In the genomic region with DNA sequence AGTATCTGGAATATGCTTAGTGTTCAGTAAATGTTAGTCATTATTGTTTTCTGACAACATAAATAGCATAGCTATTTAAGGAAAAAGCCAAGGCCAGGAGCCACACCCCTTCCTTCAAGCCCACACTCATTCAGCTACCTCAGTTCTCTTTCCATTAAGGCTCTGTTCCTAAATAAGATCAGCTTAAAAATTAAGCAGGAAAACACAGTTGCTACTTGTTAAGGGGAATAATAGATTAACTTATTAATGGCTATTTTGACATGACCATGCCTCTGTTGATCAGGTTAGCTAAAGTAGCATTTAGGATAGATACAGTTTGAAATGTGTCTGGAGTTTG, we compare ENCODE assay signal across 16 cellular contexts.
DNase-seq lines count a peak whose midpoint lies in the region; ATAC-seq and TF ChIP-seq lines count a peak whose summit lies in the region.
"Had no signal": no experiment of that assay in that cellular context is flagged by ENCODE, and none has a peak within 500 bp of the region (broad histone marks: within the 10 kb centered on the region; RNA-seq: fewer than 3 reads in every experiment).

No MANE protein-coding gene starts in this region.

- H3K27me3 Mint-ChIP-seq in type B pancreatic cell, result no peaks in the 10 kb centered on the region
- H3K27me3 Mint-ChIP-seq: activated CD4-positive, alpha-beta T cell treated with anti-CD3 and anti-CD28 coated beads, Interleukin-2, amount 10 ng/mL, durations not matched to agents 7 days and 5 days had no signal

- DNase-seq in heart left ventricle, result no peak
- DNase-seq in Right ventricle myocardium inferior (ENCODE audit: missing footprints), result no peak
- no peak for DNase-seq in coronary artery (ENCODE audit: low spot score)
- peak; percentile 27 for DNase-seq in myocyte (ENCODE audit: low read depth)
- DNase-seq in type B pancreatic cell (ENCODE audit: extremely low spot score, unreplicated experiment), result no peak
- no peak for DNase-seq in SHP77 (lab: John Stamatoyannopoulos, UW)
- no peak for DNase-seq in hepatic stellate cell (ENCODE audit: low spot score)
- DNase-seq: activated CD4-positive, alpha-beta T cell treated with anti-CD3 and anti-CD28 coated beads, Interleukin-2, amount 10 ng/mL, durations not matched to agents 7 days and 5 days; aorta; left colon; NCI-H1436; NCI-H510A; ovary had no signal

- H3K36me3 Mint-ChIP-seq in type B pancreatic cell, result peaks cover 33% of the 10 kb centered on the region

- ATAC-seq in heart left ventricle, result peak in 3 of 4 donors; percentile 24 to 56 (median 27)
- no peak for ATAC-seq in Right ventricle myocardium inferior
- no peak for ATAC-seq in GM19463 (IDR thresholded peaks at IDR 0.05; ENCODE audit: unreplicated experiment)
- ATAC-seq: HepG2, left colon had no signal

- H3K4me3 Mint-ChIP-seq in type B pancreatic cell, result peak overlapping the region; percentile 57
- H3K4me3 Mint-ChIP-seq: activated CD4-positive, alpha-beta T cell treated with anti-CD3 and anti-CD28 coated beads, Interleukin-2, amount 10 ng/mL, durations not matched to agents 7 days and 5 days had no signal

- no peak for TF ChIP-seq POLR2A in heart left ventricle (IDR thresholded peaks at IDR 0.05)

- H3K27ac ChIP-seq in heart left ventricle, result peak overlapping the region in 10 of 12 donors; percentile 4 to 62 (median 40)
- H3K27ac ChIP-seq in coronary artery, result peak overlapping the region in 1 of 2 donors; percentile 13
- H3K27ac ChIP-seq: ovary, thoracic aorta had no signal

- H3K4me1 Mint-ChIP-seq in type B pancreatic cell (ENCODE audit: unreplicated experiment), result peaks cover 31% of the 10 kb centered on the region

- H3K27ac Mint-ChIP-seq in type B pancreatic cell, result peak overlapping the region; percentile 14
- H3K27ac Mint-ChIP-seq: activated CD4-positive, alpha-beta T cell treated with anti-CD3 and anti-CD28 coated beads, Interleukin-2, amount 10 ng/mL, durations not matched to agents 7 days and 5 days had no signal

- H3K36me3 ChIP-seq in heart left ventricle, result peaks cover 0 to 4% (median 0%) of the 10 kb centered on the region in 9 donors
- H3K36me3 ChIP-seq: ovary, thoracic aorta had no signal

- peaks cover 8 to 93% (median 62%) of the 10 kb centered on the region in 12 donors for H3K4me1 ChIP-seq in heart left ventricle

- H3K9me3 ChIP-seq in heart left ventricle, result no peaks in the 10 kb centered on the region
- H3K9me3 ChIP-seq: ovary, thoracic aorta had no signal

- H3K27me3 ChIP-seq in heart left ventricle, result no peaks in the 10 kb centered on the region
- H3K27me3 ChIP-seq: ovary had no signal

- H3K4me3 ChIP-seq in heart left ventricle (peak overlapping the region in 7 of 12 donors; percentile 1 to 25 (median 6)), coronary artery (peak overlapping the region; percentile 11)
- H3K4me3 ChIP-seq: ovary had no signal

- intact Hi-C loops in heart left ventricle (cut with DNase I), result loop anchor here in 1 of 10 donors (5.0 kb wide), 1 partner anchor 81 kb away; no protein-coding TSS in a partner anchor
- intact Hi-C loops in Right ventricle myocardium inferior (cut with DNase I), result no loop called here

- no peaks in the 10 kb centered on the region for H3K9me3 Mint-ChIP-seq in type B pancreatic cell
- H3K9me3 Mint-ChIP-seq: activated CD4-positive, alpha-beta T cell treated with anti-CD3 and anti-CD28 coated beads, Interleukin-2, amount 10 ng/mL, durations not matched to agents 7 days and 5 days had no signal

- TF ChIP-seq CTCF in heart left ventricle (IDR thresholded peaks at IDR 0.05), result no peak
- no peak for TF ChIP-seq CTCF in coronary artery (IDR thresholded peaks at IDR 0.05)
- TF ChIP-seq CTCF in type B pancreatic cell (conservative IDR thresholded peaks at IDR 0.05), result no peak

Comparison
In these comparisons a context has a peak if more than half of its experiments do, and no peak if none do; other contexts are left out.
1. ATAC-seq: peak in heart left ventricle (3 of 4); none in Right ventricle myocardium inferior (single experiment) and GM19463 (single experiment).